ENCODE assay signal across 8 cellular contexts in the genomic region with DNA sequence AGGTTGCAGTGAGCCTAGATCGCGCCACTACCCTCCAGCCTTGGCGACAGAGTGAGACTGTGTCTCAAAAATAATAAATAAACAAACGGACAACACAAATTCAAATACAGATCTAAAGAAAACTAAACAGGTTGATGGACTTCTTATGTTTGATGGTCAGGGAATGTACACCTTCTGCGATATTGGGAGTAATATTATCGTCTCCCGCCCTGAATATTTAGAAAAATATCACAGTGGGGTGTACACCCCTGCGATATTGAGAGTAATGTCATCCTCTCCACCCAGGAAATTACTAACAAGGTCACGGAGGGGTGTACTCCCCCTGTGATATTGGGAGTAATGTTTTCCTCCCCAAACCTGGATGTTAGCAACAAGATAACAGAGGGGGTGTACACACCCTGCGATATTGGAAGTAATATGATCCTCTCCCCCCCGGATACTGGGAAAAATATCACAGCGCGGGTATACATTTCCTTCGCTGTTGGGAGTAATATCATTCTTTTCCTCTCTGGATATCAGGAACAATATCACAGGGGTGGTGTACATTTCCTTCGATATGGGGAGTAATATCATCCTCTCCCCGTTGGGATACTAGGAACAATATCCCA. TPM values are rescaled to one million over a fixed set of nuclear protein-coding genes. Genes with fewer than 3 reads are reported as not detected.
DNase-seq lines count a peak whose midpoint lies in the region; ATAC-seq and TF ChIP-seq lines count a peak whose summit lies in the region.

No MANE protein-coding gene starts in this region.

- H3K4me3 Mint-ChIP-seq in activated CD8-positive, alpha-beta memory T cell treated with anti-CD3 and anti-CD28 coated beads, Interleukin-2, amount 10 ng/mL, durations not matched to agents 7 days and 5 days, result peak overlapping the region; percentile 98

- H3K36me3 Mint-ChIP-seq in activated CD8-positive, alpha-beta memory T cell treated with anti-CD3 and anti-CD28 coated beads, Interleukin-2, amount 10 ng/mL, durations not matched to agents 7 days and 5 days, result peaks cover 7% of the 10 kb centered on the region

- H3K4me3 ChIP-seq in adipocyte (ENCODE audit: low read length) (peak overlapping the region; percentile 97), right lobe of liver (peak overlapping the region; percentile 89 to 94 (median 90)), thyroid gland (replicated peaks in 1 of 3) (peak overlapping the region in 2 of 3 donors; percentile 93 to 94)

- H3K36me3 ChIP-seq in adipocyte (ENCODE audit: control insufficient read depth, insufficient read depth, low read length, severe bottlenecking) (no peaks in the 10 kb centered on the region), right lobe of liver (peaks cover 0 to 11% (median 2%) of the 10 kb centered on the region in 4 donors), thyroid gland (peaks cover 7 to 12% of the 10 kb centered on the region in 2 donors)

- no peaks in the 10 kb centered on the region for H3K9me3 Mint-ChIP-seq in activated CD8-positive, alpha-beta memory T cell treated with anti-CD3 and anti-CD28 coated beads, Interleukin-2, amount 10 ng/mL, durations not matched to agents 7 days and 5 days (ENCODE audit: low read depth)

- H3K4me1 ChIP-seq in adipocyte (ENCODE audit: control insufficient read depth, insufficient read depth, low read length) (peaks cover 10% of the 10 kb centered on the region), right lobe of liver (peaks cover 0 to 5% (median 3%) of the 10 kb centered on the region in 4 donors), thyroid gland (peaks cover 8 to 11% of the 10 kb centered on the region in 2 donors)

- peaks cover 13% of the 10 kb centered on the region for H3K27me3 Mint-ChIP-seq in activated CD8-positive, alpha-beta memory T cell treated with anti-CD3 and anti-CD28 coated beads, Interleukin-2, amount 10 ng/mL, durations not matched to agents 7 days and 5 days

- H3K27ac Mint-ChIP-seq in activated CD8-positive, alpha-beta memory T cell treated with anti-CD3 and anti-CD28 coated beads, Interleukin-2, amount 10 ng/mL, durations not matched to agents 7 days and 5 days, result no peak overlapping the region

- no peak for TF ChIP-seq CTCF in right lobe of liver (IDR thresholded peaks at IDR 0.05)
- TF ChIP-seq CTCF in thyroid gland (IDR thresholded peaks at IDR 0.05), result no peak

- DNase-seq in activated CD8-positive, alpha-beta memory T cell treated with anti-CD3 and anti-CD28 coated beads, Interleukin-2, amount 10 ng/mL, durations not matched to agents 7 days and 5 days, result no peak
- DNase-seq in activated CD8-positive, alpha-beta memory T cell treated with anti-CD3 and anti-CD28 coated beads for 24 hours, result no peak
- no peak for DNase-seq in adipocyte (ENCODE audit: low read depth)
- DNase-seq in right lobe of liver, result no peak
- DNase-seq in thyroid gland, result no peak
- DNase-seq in HK-2 (ENCODE audit: unreplicated experiment), result no peak

- peak overlapping the region; percentile 98 for H3K9ac ChIP-seq in adipocyte (ENCODE audit: low read length)

- TF ChIP-seq POLR2A in right lobe of liver (IDR thresholded peaks at IDR 0.05) (no peak), thyroid gland (IDR thresholded peaks at IDR 0.05) (no peak)

- no peaks in the 10 kb centered on the region for H3K9me3 ChIP-seq in adipocyte (ENCODE audit: control insufficient read depth, low read length)
- H3K9me3 ChIP-seq in right lobe of liver, result no peaks in the 10 kb centered on the region
- no peaks in the 10 kb centered on the region for H3K9me3 ChIP-seq in thyroid gland

- intact Hi-C loops in right lobe of liver (cut with DNase I), result no loop called here
- intact Hi-C loops in thyroid gland (cut with DNase I), result no loop called here

- H3K27ac ChIP-seq in right lobe of liver (peak overlapping the region; percentile 72 to 76 (median 74)), thyroid gland (peak overlapping the region in 2 of 3 donors; percentile 91 to 94)

- 69% methylated on average over 14 of the region's 16 CpGs for WGBS in right lobe of liver (ENCODE audit: insufficient coverage, low coverage, low lambda C conversion rate, missing lambda C conversion rate)
- WGBS in thyroid gland, 2 donors, result 67 to 70% methylated on average over 16 of the region's 16 CpGs

- no peak for ATAC-seq in activated CD8-positive, alpha-beta memory T cell treated with anti-CD3 and anti-CD28 coated beads, Interleukin-2, amount 10 ng/mL, durations not matched to agents 7 days and 5 days
- ATAC-seq in right lobe of liver (no peak), GM18867 (IDR thresholded peaks at IDR 0.05; ENCODE audit: unreplicated experiment) (no peak), GM19035 (IDR thresholded peaks at IDR 0.05; ENCODE audit: unreplicated experiment) (no peak)

- H3K27me3 ChIP-seq in adipocyte (replicated peaks; ENCODE audit: control insufficient read depth, insufficient read depth, low read length) (no peaks in the 10 kb centered on the region), right lobe of liver (no peaks in the 10 kb centered on the region), thyroid gland (no peaks in the 10 kb centered on the region)

- CTCF ChIA-PET in activated CD8-positive, alpha-beta memory T cell treated with anti-CD3 and anti-CD28 coated beads, Interleukin-2, amount 10 ng/mL, durations not matched to agents 7 days and 5 days (lab: Charles Lee), result interaction anchor here (4.6 kb wide), 1 partner anchor 12 kb away, joined by 34 read pairs; no protein-coding TSS in a partner anchor

- peaks cover 19% of the 10 kb centered on the region for H3K4me1 Mint-ChIP-seq in activated CD8-positive, alpha-beta memory T cell treated with anti-CD3 and anti-CD28 coated beads, Interleukin-2, amount 10 ng/mL, durations not matched to agents 7 days and 5 days

RNA-seq across cellular contexts. Expression of gene CFAP298, which starts 1.4 kb away (rescaled TPM):
- 10 to 100 TPM; 40.1 to 40.4 TPM for total RNA-seq in activated CD8-positive, alpha-beta memory T cell treated with anti-CD3 and anti-CD28 coated beads, Interleukin-2, amount 10 ng/mL, durations not matched to agents 7 days and 5 days
- total RNA-seq in right lobe of liver (10 to 100 TPM in 5 of 6 experiments, 1 to 10 TPM in 1; 8.6 to 15.3 (median 11.6) TPM), thyroid gland (10 to 100 TPM; 39.5 to 60.7 (median 43.5) TPM)

RNA-seq across cellular contexts. Expression of gene TCP10L, which starts 28.2 kb away (rescaled TPM):
- total RNA-seq in activated CD8-positive, alpha-beta memory T cell treated with anti-CD3 and anti-CD28 coated beads, Interleukin-2, amount 10 ng/mL, durations not matched to agents 7 days and 5 days, result not detected
- total RNA-seq in right lobe of liver (1 to 10 TPM; 1.5 to 7.1 (median 3.8) TPM), thyroid gland (1 to 10 TPM in 2 of 4 donors, under 1 TPM in 2; 0.29 to 2.9 (median 0.73) TPM)
